ENCODE assay signal across 17 cellular contexts in the genomic region with DNA sequence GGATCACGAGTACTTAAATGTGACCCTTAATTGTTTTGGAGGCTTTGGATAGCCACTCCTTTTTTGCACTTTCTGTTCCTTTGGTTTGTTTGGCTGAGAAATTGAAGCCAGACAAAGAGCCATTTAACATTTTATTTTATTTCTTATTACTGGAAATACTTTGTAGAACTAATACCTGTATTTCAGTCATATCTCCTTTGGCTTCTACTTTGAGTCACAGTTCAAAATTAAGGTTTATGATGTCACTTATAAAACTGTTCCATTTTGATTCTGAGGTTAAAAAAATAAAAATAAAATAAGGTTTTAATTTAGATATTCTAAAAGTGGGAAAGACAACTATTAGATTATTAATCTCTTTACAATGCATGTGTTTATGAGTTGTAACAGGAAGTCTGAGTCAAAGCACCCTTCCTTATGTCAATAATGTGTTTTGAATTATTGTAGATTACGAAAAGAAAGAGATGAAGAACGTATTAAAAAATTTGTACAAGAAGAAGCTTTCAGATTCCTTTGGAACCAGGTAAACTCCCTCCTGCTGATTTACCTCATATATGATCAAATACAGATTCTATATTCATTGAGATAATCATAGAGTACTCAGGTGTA. TPM values are rescaled to one million over a fixed set of nuclear protein-coding genes. Genes with fewer than 3 reads are reported as not detected.
A peak's percentile ranks its signal among the peaks of the same experiment; 100 is the strongest.
DNase-seq lines count a peak whose midpoint lies in the region; ATAC-seq and TF ChIP-seq lines count a peak whose summit lies in the region.
"Had no signal": no experiment of that assay in that cellular context is flagged by ENCODE, and none has a peak within 500 bp of the region (broad histone marks: within the 10 kb centered on the region; RNA-seq: fewer than 3 reads in every experiment).

No MANE protein-coding gene starts in this region.

- intact Hi-C loops in mammary epithelial cell (cut with micrococcal nuclease), result no loop called here

- H3K4me2 ChIP-seq in Karpas-422 (ENCODE audit: low read depth, low read length, poor library complexity, severe bottlenecking) (no peak overlapping the region), mammary epithelial cell (ENCODE audit: insufficient read depth, low read depth, low read length) (no peak overlapping the region)
- H3K4me2 ChIP-seq: GM23338 had no signal

- in situ Hi-C loops in mammary epithelial cell (cut with MboI; ENCODE audit: low sequenced_read_pairs in 2 of 2), result no loop called here

- no peaks in the 10 kb centered on the region for H4K20me1 ChIP-seq in Karpas-422 (ENCODE audit: insufficient read depth, low read depth, low read length)
- no peaks in the 10 kb centered on the region for H4K20me1 ChIP-seq in mammary epithelial cell (ENCODE audit: insufficient read depth, low read length)

- DNase-seq in EH (ENCODE audit: low read depth), result peak; percentile 21
- DNase-seq in Karpas-422, result peak; percentile 19
- peak; percentile 11 for DNase-seq in choroid plexus epithelial cell (ENCODE audit: low read depth)
- DNase-seq in fibroblast of mammary gland (ENCODE audit: low read depth), result peak; percentile 17
- DNase-seq in BE2C, result no peak
- no peak for DNase-seq in mammary epithelial cell
- DNase-seq in AG08396 (ENCODE audit: low spot score), result no peak
- DNase-seq: MM.1S, NCI-H1048, NCI-H1417 treated with DMSO at 0.1 percent for 48 hours, NCI-H187, SJCRH30, T-cell had no signal

- H3K9me3 ChIP-seq in Karpas-422 (ENCODE audit: low read length) (no peaks in the 10 kb centered on the region), BE2C (no peaks in the 10 kb centered on the region), mammary epithelial cell (replicated peaks; ENCODE audit: insufficient read depth, low read length) (no peaks in the 10 kb centered on the region)
- H3K9me3 ChIP-seq: HAP-1, SJCRH30 had no signal

- dilution Hi-C loops in mammary epithelial cell (cut with HindIII; ENCODE audit: low sequenced_read_pairs), result no loop called here

- H3K79me2 ChIP-seq in Karpas-422 (ENCODE audit: low read length) (peaks cover 22% of the 10 kb centered on the region), mammary epithelial cell (ENCODE audit: insufficient read depth, low read length) (no peaks in the 10 kb centered on the region)

- H3K4me3 ChIP-seq in Karpas-422 (ENCODE audit: low read length) (no peak overlapping the region), choroid plexus epithelial cell (ENCODE audit: low read depth, low read length) (no peak overlapping the region), fibroblast of mammary gland (ENCODE audit: control insufficient read depth, low read depth, low read length) (no peak overlapping the region), BE2C (ENCODE audit: low read depth, low read length) (no peak overlapping the region), mammary epithelial cell (replicated peaks in 1 of 3; ENCODE audit: insufficient read depth in 1 of 3, low read depth in 2 of 3, low read length in 3 of 3) (no peak overlapping the region)
- H3K4me3 ChIP-seq: GM23338, HAP-1, K562, SJCRH30 had no signal

- BruUV-seq in mammary epithelial cell (replicated peaks; lab: Mats Ljungman, UMichigan), result no TSS peak

- H3K36me3 ChIP-seq in Karpas-422 (ENCODE audit: insufficient read depth, low read length) (peaks cover 41% of the 10 kb centered on the region), BE2C (peaks cover 43% of the 10 kb centered on the region), mammary epithelial cell (ENCODE audit: insufficient read depth, low read length) (peaks cover 21% of the 10 kb centered on the region)

- no peak for ATAC-seq in HG03457 (IDR thresholded peaks at IDR 0.05; ENCODE audit: unreplicated experiment)
- ATAC-seq: GM23338, K562, T-cell had no signal

- CTCF ChIA-PET in mammary epithelial cell (lab: Charles Lee; ENCODE audit: low non-redundant PET), result no interaction called here

- H2AFZ ChIP-seq in Karpas-422 (ENCODE audit: low read length) (no peak overlapping the region), mammary epithelial cell (ENCODE audit: low read depth, low read length) (no peak overlapping the region)
- H2AFZ ChIP-seq: GM23338 had no signal

- H3K9me2 ChIP-seq in Karpas-422 (replicated peaks; ENCODE audit: insufficient read depth, low read length), result no peaks in the 10 kb centered on the region

- H3K9ac ChIP-seq in Karpas-422 (ENCODE audit: low read length), result no peak overlapping the region
- H3K9ac ChIP-seq in mammary epithelial cell (ENCODE audit: insufficient read depth, low read length), result no peak overlapping the region

- WGBS in mammary epithelial cell (ENCODE audit: low coverage, missing lambda C conversion rate), result 91% methylated on average over 3 of the region's 3 CpGs

- TF ChIP-seq CTCF in choroid plexus epithelial cell (conservative IDR thresholded peaks at IDR 0.05; ENCODE audit: low read depth, low read length), result no peak
- no peak for TF ChIP-seq CTCF in fibroblast of mammary gland (conservative IDR thresholded peaks at IDR 0.05; ENCODE audit: control insufficient read depth, insufficient read depth, low read depth, low read length)
- no peak for TF ChIP-seq CTCF in BE2C (IDR thresholded peaks at IDR 0.05; ENCODE audit: low read depth, low read length)
- TF ChIP-seq CTCF in mammary epithelial cell (conservative IDR thresholded peaks at IDR 0.05 in 1 of 2, IDR thresholded peaks at IDR 0.05 in 1 of 2; ENCODE audit: extremely low read depth in 1 of 2, insufficient read depth in 1 of 2, low read depth in 1 of 2, low read length in 2 of 2), result no peak

- H3K27ac ChIP-seq in Karpas-422 (ENCODE audit: low read length) (no peak overlapping the region), mammary epithelial cell (ENCODE audit: insufficient read depth, low read depth, low read length) (no peak overlapping the region)
- H3K27ac ChIP-seq: SJCRH30 had no signal

- H3K27me3 ChIP-seq in Karpas-422 (ENCODE audit: low read length) (no peaks in the 10 kb centered on the region), BE2C (no peaks in the 10 kb centered on the region), mammary epithelial cell (ENCODE audit: insufficient read depth, low read length) (no peaks in the 10 kb centered on the region)
- H3K27me3 ChIP-seq: SJCRH30 had no signal

- H3K4me1 ChIP-seq in Karpas-422 (ENCODE audit: low read length), result no peaks in the 10 kb centered on the region
- H3K4me1 ChIP-seq in BE2C, result no peaks in the 10 kb centered on the region
- no peaks in the 10 kb centered on the region for H3K4me1 ChIP-seq in mammary epithelial cell (ENCODE audit: insufficient read depth, low read length)
- H3K4me1 ChIP-seq: HAP-1, SJCRH30 had no signal

RNA-seq across cellular contexts. Expression of a gene that starts 16.9 kb away (rescaled TPM):
- total RNA-seq in Karpas-422 (2014; rRNA removed; shearing (Covaris generic); ENCODE audit: low replicate concordance), result 18.6 and 20.2 TPM in 2 replicates
- 24.5 TPM for polyA plus RNA-seq in BE2C (2012; ENCODE audit: insufficient read depth, insufficient read length, low read depth)
- total RNA-seq in mammary epithelial cell, result 10 to 100 TPM; 19.4 to 21.5 TPM
- 22.0 TPM for polyA plus RNA-seq in mammary epithelial cell
- 39.1 TPM for polyA minus RNA-seq in mammary epithelial cell

RNA-seq across cellular contexts. Expression of a gene that starts 37.7 kb away (rescaled TPM):
- 15.0 and 21.7 TPM in 2 replicates for total RNA-seq in Karpas-422 (2014; rRNA removed; shearing (Covaris generic); ENCODE audit: low replicate concordance)
- polyA plus RNA-seq in BE2C (2012; ENCODE audit: insufficient read depth, insufficient read length, low read depth), result 4.7 TPM
- total RNA-seq in mammary epithelial cell, result 10 to 100 TPM; 15.7 to 15.9 TPM
- 1.6 TPM for polyA plus RNA-seq in mammary epithelial cell
- 8.9 TPM for polyA minus RNA-seq in mammary epithelial cell

Comparison
In these comparisons a context has a peak if more than half of its experiments do, and no peak if none do; other contexts are left out.
1. DNase-seq: peak in EH (single experiment), Karpas-422 (single experiment), choroid plexus epithelial cell (single experiment) and fibroblast of mammary gland (single experiment); none in BE2C (single experiment), mammary epithelial cell (single experiment) and AG08396 (single experiment).